In genomic region chr1:226657788-226658537, GRCh38 we compare ENCODE assay signal across 8 cellular contexts.
DNase-seq lines count a peak whose midpoint lies in the region; ATAC-seq and TF ChIP-seq lines count a peak whose summit lies in the region.

No MANE protein-coding gene starts in this region.

- H3K9me3 ChIP-seq in CD8-positive, alpha-beta memory T cell (ENCODE audit: low read length) = no peaks in the 10 kb centered on the region
- H3K9me3 ChIP-seq in neuron (ENCODE audit: low read length) = no peaks in the 10 kb centered on the region

- CTCF ChIA-PET in CD8-positive, alpha-beta memory T cell (lab: Charles Lee) = interaction anchor here (1.0 to 1.4 kb wide), 2 partner anchors 23 to 54 kb away, joined by 3 read pairs; no protein-coding TSS in a partner anchor

- no peak for DNase-seq in CD8-positive, alpha-beta memory T cell
- peak; percentile 81 to 94 for DNase-seq in NCI-H2081 (lab: John Stamatoyannopoulos, UW)
- no peak for DNase-seq in NCI-H82 (lab: John Stamatoyannopoulos, UW)

- H3K36me3 ChIP-seq in CD8-positive, alpha-beta memory T cell (ENCODE audit: insufficient read depth, low read length) = no peaks in the 10 kb centered on the region
- H3K36me3 ChIP-seq in neuron (ENCODE audit: insufficient read depth, low read length) = no peaks in the 10 kb centered on the region

- no peaks in the 10 kb centered on the region for H3K27me3 ChIP-seq in CD8-positive, alpha-beta memory T cell (ENCODE audit: insufficient read depth, low read length, poor library complexity, severe bottlenecking)
- H3K27me3 ChIP-seq in neuron (ENCODE audit: insufficient read depth, low read length) = no peaks in the 10 kb centered on the region

- peaks cover 0 to 62% (median 41%) of the 10 kb centered on the region in 3 donors for H3K4me1 Mint-ChIP-seq in CD8-positive, alpha-beta memory T cell
- H3K4me1 Mint-ChIP-seq in brain = peaks cover 97% of the 10 kb centered on the region

- peak overlapping the region in 3 of 7 donors; percentile 26 to 45 (median 37) for H3K4me3 Mint-ChIP-seq in CD8-positive, alpha-beta memory T cell
- H3K4me3 Mint-ChIP-seq in brain = peak overlapping the region in 4 of 5 experiments; percentile 33 to 67 (median 54)

- no peak overlapping the region for H3K4me3 ChIP-seq in CD8-positive, alpha-beta memory T cell (ENCODE audit: low read length)
- no peak overlapping the region for H3K4me3 ChIP-seq in neuron (ENCODE audit: low read length)

- no peak for TF ChIP-seq CTCF in brain (conservative IDR thresholded peaks at IDR 0.05)

- H3K27ac ChIP-seq in CD8-positive, alpha-beta memory T cell (ENCODE audit: low read depth, low read length) = no peak overlapping the region

- peak overlapping the region; percentile 21 for H2AFZ ChIP-seq in neuron (ENCODE audit: low read depth, low read length)

- H3K9me3 Mint-ChIP-seq in CD8-positive, alpha-beta memory T cell = no peaks in the 10 kb centered on the region
- no peaks in the 10 kb centered on the region for H3K9me3 Mint-ChIP-seq in brain

- peak overlapping the region in 5 of 8 donors; percentile 64 to 92 (median 86) for H3K27ac Mint-ChIP-seq in CD8-positive, alpha-beta memory T cell
- H3K27ac Mint-ChIP-seq in brain = peak overlapping the region; percentile 83 to 96 (median 92)

- H3K4me1 ChIP-seq in CD8-positive, alpha-beta memory T cell (ENCODE audit: insufficient read depth, low read length) = peaks cover under 1% of the 10 kb centered on the region
- peaks cover 61% of the 10 kb centered on the region for H3K4me1 ChIP-seq in neuron (ENCODE audit: insufficient read depth, low read length)

- peaks cover 0 to 41% (median 2%) of the 10 kb centered on the region in 3 donors for H3K36me3 Mint-ChIP-seq in CD8-positive, alpha-beta memory T cell
- no peaks in the 10 kb centered on the region for H3K36me3 Mint-ChIP-seq in brain

- ATAC-seq in HG03442 (IDR thresholded peaks at IDR 0.05; ENCODE audit: unreplicated experiment) = no peak
- ATAC-seq in HG02678 (IDR thresholded peaks at IDR 0.05; ENCODE audit: unreplicated experiment) = no peak
- no peak for ATAC-seq in GM21619 (IDR thresholded peaks at IDR 0.05; ENCODE audit: unreplicated experiment)

- H3K27me3 Mint-ChIP-seq in CD8-positive, alpha-beta memory T cell = no peaks in the 10 kb centered on the region
- H3K27me3 Mint-ChIP-seq in brain = peaks cover 4% of the 10 kb centered on the region

- POLR2A ChIA-PET in CD8-positive, alpha-beta memory T cell (lab: Charles Lee) = no interaction called here

Comparison
In these comparisons a context has a peak if more than half of its experiments do, and no peak if none do; other contexts are left out.
1. DNase-seq: peak in NCI-H2081 (2 of 2); none in CD8-positive, alpha-beta memory T cell (0 of 5) and NCI-H82 (single experiment).